In genomic region chrX:2572740-2573139, GRCh38 we compare ENCODE assay signal across 1 cellular context.
A peak's percentile ranks its signal among the peaks of the same experiment; 100 is the strongest.
TF ChIP-seq lines count a peak whose summit lies in the region.

No MANE protein-coding gene starts in this region.

TF ChIP-seq in HEK293, 187 proteins besides CTCF, POLR2A, EP300 and RAD21 (continued from another document):
- TF ChIP-seq ZBTB11 (tag by site-specific recombination; conservative IDR thresholded peaks at IDR 0.05; ENCODE audit: low read depth) = no peak
- no peak for TF ChIP-seq ZNF621 (tag by site-specific recombination; IDR thresholded peaks at IDR 0.05)
- TF ChIP-seq ZIC2 (tag by site-specific recombination; IDR thresholded peaks at IDR 0.05) = no peak
- peak; percentile 70 for TF ChIP-seq KLF1 (tag by site-specific recombination; IDR thresholded peaks at IDR 0.05)
- TF ChIP-seq ZNF521 (tag by site-specific recombination; IDR thresholded peaks at IDR 0.05) = no peak
- TF ChIP-seq ZNF266 (tag by site-specific recombination; IDR thresholded peaks at IDR 0.05; ENCODE audit: low read depth) = no peak
- no peak for TF ChIP-seq ZNF549 (tag by site-specific recombination; IDR thresholded peaks at IDR 0.05)
